Comparison of ENCODE assay signal across 1 cellular context in the genomic region with DNA sequence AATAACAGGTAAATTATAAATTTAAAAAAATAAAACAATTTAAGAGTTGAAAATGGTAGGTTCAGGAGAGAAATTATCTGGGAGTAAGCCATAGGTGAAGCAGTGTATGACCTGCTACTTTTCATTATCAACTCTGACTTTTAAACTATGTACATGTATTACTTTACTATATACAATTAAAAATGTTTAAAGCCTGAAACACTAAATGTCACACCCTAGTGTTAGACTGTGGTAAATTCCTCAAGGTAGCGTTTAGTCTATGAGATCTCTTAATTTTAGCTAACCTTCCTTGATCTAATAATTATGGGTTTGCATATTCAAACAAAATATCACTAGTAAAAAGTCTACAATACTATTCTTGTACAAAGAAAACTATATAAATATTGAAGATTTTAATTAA.
TF ChIP-seq lines count a peak whose summit lies in the region.

No MANE protein-coding gene starts in this region.

TF ChIP-seq in K562, 482 proteins besides CTCF, POLR2A, EP300 and RAD21:
- TF ChIP-seq GTF3C2 (IDR thresholded peaks at IDR 0.05; ENCODE audit: borderline replicate concordance, extremely low read depth, insufficient read length): no peak
- no peak for TF ChIP-seq NFATC3 (IDR thresholded peaks at IDR 0.05)
- TF ChIP-seq MXD1 (CRISPR knock-in tag; IDR thresholded peaks at IDR 0.05; ENCODE audit: borderline replicate concordance, poor library complexity, severe bottlenecking): no peak
- TF ChIP-seq ZBTB33 (CRISPR knock-in tag; IDR thresholded peaks at IDR 0.05): no peak
